In the genomic region with DNA sequence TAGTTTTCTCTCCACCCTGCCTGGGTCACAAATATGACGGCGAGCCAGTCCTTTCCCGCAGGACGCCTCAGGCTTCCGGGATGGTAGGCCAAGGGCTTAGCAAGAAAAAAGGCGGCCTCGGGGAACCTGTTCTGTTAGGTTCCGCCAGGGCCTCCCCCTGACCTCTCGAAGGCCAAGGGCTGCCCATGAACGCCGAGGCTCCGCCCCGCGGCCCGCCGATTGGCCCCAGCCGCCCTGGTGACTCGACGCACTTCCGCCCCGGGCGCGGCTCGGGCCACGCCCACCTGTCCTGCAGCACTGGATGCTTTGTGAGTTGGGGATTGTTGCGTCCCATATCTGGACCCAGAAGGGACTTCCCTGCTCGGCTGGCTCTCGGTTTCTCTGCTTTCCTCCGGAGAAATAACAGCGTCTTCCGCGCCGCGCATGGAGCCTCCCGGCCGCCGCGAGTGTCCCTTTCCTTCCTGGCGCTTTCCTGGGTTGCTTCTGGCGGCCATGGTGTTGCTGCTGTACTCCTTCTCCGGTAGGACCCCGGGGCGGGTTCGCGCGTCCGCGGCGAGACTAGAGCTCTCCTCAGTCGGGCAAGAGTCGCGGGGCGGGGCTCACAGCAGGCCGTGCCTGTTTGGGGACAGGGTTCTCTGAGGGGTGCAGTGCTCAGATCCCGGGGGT, we compare ENCODE assay signal across 8 cellular contexts. TPM values are rescaled to one million over a fixed set of nuclear protein-coding genes. Genes with fewer than 3 reads are reported as not detected.
A peak's percentile ranks its signal among the peaks of the same experiment; 100 is the strongest.
DNase-seq lines count a peak whose midpoint lies in the region; ATAC-seq and TF ChIP-seq lines count a peak whose summit lies in the region.

A gene (plus strand): TSS at position 265 of the 666 bp plus-strand sequence. CDS start 159 bp downstream, at position 424.

- H3K9me3 ChIP-seq in gastroesophageal sphincter, result no peaks in the 10 kb centered on the region

- 1% methylated on average over 8 of the region's 55 CpGs; no CpG with 5 or more reads in 1 of the 2 donors for WGBS in gastroesophageal sphincter (ENCODE audit: low coverage in 1 of 2), 2 donors

- peaks cover 0 to 2% of the 10 kb centered on the region in 2 donors for H3K36me3 ChIP-seq in gastroesophageal sphincter

- H3K27ac ChIP-seq in gastroesophageal sphincter, result peak within 1 kb of the TSS; percentile 76 to 92 (median 88)

- H3K4me1 Mint-ChIP-seq in activated naive CD4-positive, alpha-beta T cell treated with anti-CD3 and anti-CD28 coated beads for 36 hours (ENCODE audit: low read depth), result peaks cover 59% of the 10 kb centered on the region

- H3K36me3 Mint-ChIP-seq in activated naive CD4-positive, alpha-beta T cell treated with anti-CD3 and anti-CD28 coated beads for 36 hours (ENCODE audit: low read depth), result peaks cover 20% of the 10 kb centered on the region

- H3K9me3 Mint-ChIP-seq in activated naive CD4-positive, alpha-beta T cell treated with anti-CD3 and anti-CD28 coated beads for 36 hours, result no peaks in the 10 kb centered on the region

- no peaks in the 10 kb centered on the region for H3K27me3 Mint-ChIP-seq in activated naive CD4-positive, alpha-beta T cell treated with anti-CD3 and anti-CD28 coated beads for 36 hours (ENCODE audit: low read depth)

- DNase-seq in GM03348 (ENCODE audit: low spot score) (peak; percentile 98), HFF-Myc (ENCODE audit: extremely low read depth, low read depth) (peak; percentile 66), NAMALWA (ENCODE audit: low spot score) (peak; percentile 96), SK-N-DZ (ENCODE audit: low spot score) (peak; percentile 95), non-pigmented ciliary epithelial cell (ENCODE audit: low read depth) (peak; percentile 52), superior temporal gyrus (ENCODE audit: extremely low spot score) (peak; percentile 97)
- DNase-seq in activated naive CD4-positive, alpha-beta T cell treated with anti-CD3 and anti-CD28 coated beads for 36 hours, result peak; percentile 97

- H3K27me3 ChIP-seq in gastroesophageal sphincter, result no peaks in the 10 kb centered on the region

- H3K4me3 Mint-ChIP-seq in activated naive CD4-positive, alpha-beta T cell treated with anti-CD3 and anti-CD28 coated beads for 36 hours, result peak within 1 kb of the TSS; percentile 92

- peak; percentile 100 for ATAC-seq in gastroesophageal sphincter

- TF ChIP-seq CTCF in HFF-Myc (IDR thresholded peaks at IDR 0.05; ENCODE audit: low read depth, low read length, missing control alignments) (no peak), gastroesophageal sphincter (IDR thresholded peaks at IDR 0.05) (peak in 2 of 4 experiments; percentile 31 to 32)

- peak within 1 kb of the TSS; percentile 98 for H3K27ac Mint-ChIP-seq in activated naive CD4-positive, alpha-beta T cell treated with anti-CD3 and anti-CD28 coated beads for 36 hours

- intact Hi-C loops in activated naive CD4-positive, alpha-beta T cell treated with anti-CD3 and anti-CD28 coated beads for 36 hours (cut with micrococcal nuclease), result loop anchor here (1.0 to 10.0 kb wide), 10 partner anchors 45 to 1177 kb away; a partner anchor contains a TSS

- TF ChIP-seq EP300 in gastroesophageal sphincter (IDR thresholded peaks at IDR 0.05), result no peak

- TF ChIP-seq POLR2A in gastroesophageal sphincter (IDR thresholded peaks at IDR 0.05), result peak; percentile 79 to 82

- peaks cover 4 to 56% (median 18%) of the 10 kb centered on the region in 3 donors for H3K4me1 ChIP-seq in gastroesophageal sphincter

- CTCF ChIA-PET in activated naive CD4-positive, alpha-beta T cell treated with anti-CD3 and anti-CD28 coated beads for 36 hours (lab: Charles Lee), result interaction anchor here (1.2 to 1.8 kb wide), 2 partner anchors 44 to 46 kb away, joined by 6 to 7 read pairs; no protein-coding TSS in a partner anchor

- H3K4me3 ChIP-seq in HFF-Myc (replicated peaks; ENCODE audit: low read depth, low read length), result peak within 1 kb of the TSS; percentile 92
- H3K4me3 ChIP-seq in gastroesophageal sphincter, result peak within 1 kb of the TSS; percentile 43 to 89

RNA-seq across cellular contexts. Expression of the gene that starts here (rescaled TPM):
- polyA plus RNA-seq in SK-N-DZ (2014; cell fraction: cytosol; rRNA removed), result 60.0 and 70.5 TPM in 2 replicates
- polyA plus RNA-seq in SK-N-DZ (2014; cell fraction: nucleus; rRNA removed), result 383 and 470 TPM in 2 replicates
- total RNA-seq in activated naive CD4-positive, alpha-beta T cell treated with anti-CD3 and anti-CD28 coated beads for 36 hours, result 10 to 100 TPM; 91.0 to 93.4 TPM
- total RNA-seq in gastroesophageal sphincter, result 100 to 1,000 TPM in 2 of 4 donors, 10 to 100 TPM in 2; 69.1 to 117 (median 98.6) TPM

Comparison
In these comparisons a context has a peak if more than half of its experiments do, and no peak if none do; other contexts are left out.
1. Peak in every context shown above with its lines: DNase-seq, ATAC-seq, H3K4me3 ChIP-seq and H3K27ac ChIP-seq.